In genomic region chr6:142398353-142398752, GRCh38 we compare ENCODE assay signal across 32 cellular contexts.
"Had no signal": no experiment of that assay in that cellular context is flagged by ENCODE, and none has a peak within 500 bp of the region (broad histone marks: within the 10 kb centered on the region; RNA-seq: fewer than 3 reads in every experiment).

No MANE protein-coding gene starts in this region.

- H3K4me3 ChIP-seq: ascending aorta, colonic mucosa, esophagus squamous epithelium, gastroesophageal sphincter, heart right ventricle had no signal

- H3K36me3 ChIP-seq: ascending aorta, brain microvascular endothelial cell, colonic mucosa, gastroesophageal sphincter, heart right ventricle, WERI-Rb-1 had no signal

- H3K27ac Mint-ChIP-seq: activated B cell treated with CpG ODN at 0.5 μM for 24 hours; activated CD8-positive, alpha-beta T cell treated with anti-CD3 and anti-CD28 coated beads for 36 hours; activated naive CD4-positive, alpha-beta T cell treated with anti-CD3 and anti-CD28 coated beads for 36 hours; activated naive CD4-positive, alpha-beta T cell treated with anti-CD3 and anti-CD28 coated beads, Interleukin-2, amount 50 U/mL, for 72 hours; activated naive CD8-positive, alpha-beta T cell treated with anti-CD3 and anti-CD28 coated beads, Interleukin-2, amount 10 ng/mL, durations not matched to agents 7 days and 5 days; activated T-helper 1 cell treated with anti-CD3 and anti-CD28 coated beads, Interleukin-12 subunit alpha, Interleukin-12 subunit beta, Interleukin-2, Interleukin-4 antibody, amounts not matched to agents 30 ng/mL and 10 ng/mL and 1 ng/mL, durations not matched to agents 14 hours and 24 hours and 36 hours; activated T-helper 2 cell treated with anti-CD3 and anti-CD28 coated beads, Interferon-gamma antibody, Interleukin-2, Interleukin-4, amounts not matched to agents 10 μg/mL and 5 μg/mL and 100 μg/mL, durations not matched to agents 14 hours and 24 hours and 36 hours; T-cell; T-helper 1 cell treated with Interleukin-12 subunit alpha and Interleukin-12 subunit beta and Interleukin-4 antibody, amounts not matched to agents 30 μg/mL and 1 μg/mL, for 36 hours; T-helper 2 cell treated with Interferon-gamma antibody and Interleukin-4, amounts not matched to agents 5 μg/mL and 100 μg/mL, for 36 hours had no signal

- H3K27ac ChIP-seq: ascending aorta, brain microvascular endothelial cell, colonic mucosa, epithelial cell of prostate, esophagus squamous epithelium, gastroesophageal sphincter, heart right ventricle, WERI-Rb-1 had no signal

- H3K36me3 Mint-ChIP-seq: activated naive CD4-positive, alpha-beta T cell treated with anti-CD3 and anti-CD28 coated beads, Interleukin-2, amount 50 U/mL, for 72 hours; T-cell had no signal

- H3K9me3 ChIP-seq: ascending aorta, colonic mucosa, esophagus squamous epithelium, gastroesophageal sphincter, heart right ventricle had no signal

- H3K9me3 Mint-ChIP-seq: activated B cell treated with CpG ODN at 0.5 μM for 24 hours; activated CD8-positive, alpha-beta T cell treated with anti-CD3 and anti-CD28 coated beads for 36 hours; activated naive CD4-positive, alpha-beta T cell treated with anti-CD3 and anti-CD28 coated beads for 36 hours; activated naive CD4-positive, alpha-beta T cell treated with anti-CD3 and anti-CD28 coated beads, Interleukin-2, amount 50 U/mL, for 72 hours; activated naive CD8-positive, alpha-beta T cell treated with anti-CD3 and anti-CD28 coated beads, Interleukin-2, amount 10 ng/mL, durations not matched to agents 7 days and 5 days; activated T-helper 1 cell treated with anti-CD3 and anti-CD28 coated beads, Interleukin-12 subunit alpha, Interleukin-12 subunit beta, Interleukin-2, Interleukin-4 antibody, amounts not matched to agents 30 ng/mL and 10 ng/mL and 1 ng/mL, durations not matched to agents 14 hours and 24 hours and 36 hours; activated T-helper 2 cell treated with anti-CD3 and anti-CD28 coated beads, Interferon-gamma antibody, Interleukin-2, Interleukin-4, amounts not matched to agents 10 μg/mL and 5 μg/mL and 100 μg/mL, durations not matched to agents 14 hours and 24 hours and 36 hours; T-cell; T-helper 1 cell treated with Interleukin-12 subunit alpha and Interleukin-12 subunit beta and Interleukin-4 antibody, amounts not matched to agents 30 μg/mL and 1 μg/mL, for 36 hours; T-helper 2 cell treated with Interferon-gamma antibody and Interleukin-4, amounts not matched to agents 5 μg/mL and 100 μg/mL, for 36 hours had no signal

- H3K4me1 ChIP-seq: ascending aorta, colonic mucosa, esophagus squamous epithelium, gastroesophageal sphincter, heart right ventricle had no signal

- H3K4me3 Mint-ChIP-seq: activated B cell treated with CpG ODN at 0.5 μM for 24 hours; activated CD8-positive, alpha-beta T cell treated with anti-CD3 and anti-CD28 coated beads for 36 hours; activated naive CD4-positive, alpha-beta T cell treated with anti-CD3 and anti-CD28 coated beads for 36 hours; activated naive CD8-positive, alpha-beta T cell treated with anti-CD3 and anti-CD28 coated beads, Interleukin-2, amount 10 ng/mL, durations not matched to agents 7 days and 5 days; activated T-helper 1 cell treated with anti-CD3 and anti-CD28 coated beads, Interleukin-12 subunit alpha, Interleukin-12 subunit beta, Interleukin-2, Interleukin-4 antibody, amounts not matched to agents 30 ng/mL and 10 ng/mL and 1 ng/mL, durations not matched to agents 14 hours and 24 hours and 36 hours; T-cell; T-helper 1 cell treated with Interleukin-12 subunit alpha and Interleukin-12 subunit beta and Interleukin-4 antibody, amounts not matched to agents 30 μg/mL and 1 μg/mL, for 36 hours; T-helper 2 cell treated with Interferon-gamma antibody and Interleukin-4, amounts not matched to agents 5 μg/mL and 100 μg/mL, for 36 hours had no signal

- ATAC-seq: activated CD4-positive, CD25-positive, alpha-beta regulatory T cell treated with anti-CD3 and anti-CD28 coated beads, Interleukin-2, amount 50 U/mL, for 24 hours; activated CD8-positive, alpha-beta T cell treated with anti-CD3 and anti-CD28 coated beads for 36 hours; activated naive CD4-positive, alpha-beta T cell treated with anti-CD3 and anti-CD28 coated beads, Interleukin-2, amount 50 U/mL, for 72 hours; gastroesophageal sphincter; heart right ventricle; T-cell had no signal

- FAIRE-seq: endometrium, endothelial cell of umbilical vein had no signal

- H3K27me3 Mint-ChIP-seq: activated B cell treated with CpG ODN at 0.5 μM for 24 hours; activated CD8-positive, alpha-beta T cell treated with anti-CD3 and anti-CD28 coated beads for 36 hours had no signal

- DNase-seq: activated B cell treated with CpG ODN at 0.5 μM for 24 hours; activated CD4-positive, alpha-beta T cell treated with anti-CD3 and anti-CD28 coated beads for 48 hours; activated CD4-positive, alpha-beta T cell treated with anti-CD3 and anti-CD28 coated beads, Interleukin-2, amount 50 U/mL, for 1 hour; activated CD4-positive, alpha-beta T cell treated with anti-CD3 and anti-CD28 coated beads, Interleukin-2, amount 50 U/mL, for 48 hours; activated CD8-positive, alpha-beta memory T cell treated with anti-CD3 and anti-CD28 coated beads for 24 hours; activated CD8-positive, alpha-beta T cell treated with anti-CD3 and anti-CD28 coated beads for 36 hours; activated effector memory CD4-positive, alpha-beta T cell treated with anti-CD3 and anti-CD28 coated beads, Interleukin-2, amount 50 U/mL, for 16 hours; activated naive CD4-positive, alpha-beta T cell treated with anti-CD3 and anti-CD28 coated beads for 36 hours; activated naive CD8-positive, alpha-beta T cell treated with anti-CD3 and anti-CD28 coated beads, Interleukin-2, amount 10 ng/mL, durations not matched to agents 7 days and 5 days; activated T-cell treated with anti-CD3 and anti-CD28 coated beads, Interleukin-2, amount 50 U/mL, for 48 hours; brain microvascular endothelial cell; caudate nucleus; cerebellar nuclear complex; colonic mucosa; effector CD8-positive, alpha-beta T cell; esophagus squamous epithelium; foreskin melanocyte; heart right ventricle; T-cell; T1000; WERI-Rb-1 had no signal

- H3K27me3 ChIP-seq: ascending aorta, brain microvascular endothelial cell, colonic mucosa, esophagus squamous epithelium, gastroesophageal sphincter had no signal
